Comparison of ENCODE assay signal across 9 cellular contexts in the genomic region with DNA sequence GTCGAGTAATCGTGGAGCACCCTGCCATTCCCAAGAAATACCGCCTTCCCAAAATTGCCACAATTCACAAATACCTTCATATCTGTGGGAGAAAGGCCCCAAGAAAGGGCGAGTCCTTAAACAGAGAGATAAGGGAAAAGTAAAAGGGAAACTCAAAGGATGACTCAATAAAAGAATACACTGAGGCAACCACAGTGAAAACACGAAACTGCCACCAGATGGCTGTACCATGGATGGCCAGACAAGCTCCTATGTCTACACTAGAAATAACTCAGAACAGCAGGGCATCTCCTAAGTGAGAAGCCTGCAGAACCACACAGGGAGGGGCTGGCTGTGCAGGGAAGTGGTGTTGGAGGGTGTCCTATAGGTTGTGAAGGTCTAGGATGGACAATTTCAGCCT. TPM values are rescaled to one million over a fixed set of nuclear protein-coding genes. Genes with fewer than 3 reads are reported as not detected.
DNase-seq lines count a peak whose midpoint lies in the region; ATAC-seq lines count a peak whose summit lies in the region.
"Had no signal": no experiment of that assay in that cellular context is flagged by ENCODE, and none has a peak within 500 bp of the region (broad histone marks: within the 10 kb centered on the region; RNA-seq: fewer than 3 reads in every experiment).

No MANE protein-coding gene starts in this region.

- ATAC-seq in HG02798 (IDR thresholded peaks at IDR 0.05; ENCODE audit: poor library complexity, unreplicated experiment), result peak; percentile 91
- peak; percentile 66 to 74 for ATAC-seq in stimulated activated naive B cell treated with anti-CD40 and anti-IgM and Interleukin-4, amounts not matched to agents 10 μg/mL and 1 μg/mL and 100 μg/mL, for 72 hours (replicated peaks)

- no peaks in the 10 kb centered on the region for H3K9me3 Mint-ChIP-seq in stimulated activated naive B cell treated with anti-CD40 and anti-IgM and Interleukin-4, amounts not matched to agents 10 μg/mL and 1 μg/mL and 100 μg/mL, for 72 hours

- DNase-seq in stimulated activated CD4-positive, alpha-beta T cell treated with anti-CD3 and anti-CD28 coated beads, Interleukin-15, amount 100 ng/mL, for 24 hours, result peak; percentile 48
- DNase-seq in stimulated activated CD4-positive, alpha-beta T cell treated with anti-CD3 and anti-CD28 coated beads, Interleukin-4, amount 100 ng/mL, for 1 hour, result no peak
- peak; percentile 43 for DNase-seq in SK-N-DZ (ENCODE audit: low spot score)
- no peak for DNase-seq in stimulated activated naive B cell treated with anti-CD40 and anti-IgM and Interleukin-4, amounts not matched to agents 10 μg/mL and 1 μg/mL and 100 μg/mL, for 72 hours
- DNase-seq in kidney glomerular epithelial cell (lab: John Stamatoyannopoulos, UW), result no peak
- DNase-seq in NCI-H510A treated with DMSO at 0.1 percent for 48 hours (lab: John Stamatoyannopoulos, UW), result no peak
- DNase-seq in NCI-H1694 treated with DMSO at 0.1 percent for 48 hours (lab: John Stamatoyannopoulos, UW), result no peak

- no peaks in the 10 kb centered on the region for H3K4me1 Mint-ChIP-seq in stimulated activated naive B cell treated with anti-CD40 and anti-IgM and Interleukin-4, amounts not matched to agents 10 μg/mL and 1 μg/mL and 100 μg/mL, for 72 hours

- no peaks in the 10 kb centered on the region for H3K36me3 Mint-ChIP-seq in stimulated activated naive B cell treated with anti-CD40 and anti-IgM and Interleukin-4, amounts not matched to agents 10 μg/mL and 1 μg/mL and 100 μg/mL, for 72 hours

- no peak overlapping the region for H3K27ac Mint-ChIP-seq in stimulated activated naive B cell treated with anti-CD40 and anti-IgM and Interleukin-4, amounts not matched to agents 10 μg/mL and 1 μg/mL and 100 μg/mL, for 72 hours
- H3K27ac Mint-ChIP-seq: progenitor cell of endocrine pancreas had no signal

- no peak overlapping the region for H3K4me3 Mint-ChIP-seq in stimulated activated naive B cell treated with anti-CD40 and anti-IgM and Interleukin-4, amounts not matched to agents 10 μg/mL and 1 μg/mL and 100 μg/mL, for 72 hours

- peaks cover 5 to 6% of the 10 kb centered on the region in 2 donors for H3K27me3 Mint-ChIP-seq in stimulated activated naive B cell treated with anti-CD40 and anti-IgM and Interleukin-4, amounts not matched to agents 10 μg/mL and 1 μg/mL and 100 μg/mL, for 72 hours
- H3K27me3 Mint-ChIP-seq: progenitor cell of endocrine pancreas had no signal

RNA-seq across cellular contexts. Expression of a gene that starts 25.0 kb away (rescaled TPM):
- polyA plus RNA-seq in SK-N-DZ (2014; cell fraction: cytosol; rRNA removed), result 16.5 and 20.8 TPM in 2 replicates
- 17.2 and 19.9 TPM in 2 replicates for polyA plus RNA-seq in SK-N-DZ (2014; cell fraction: nucleus; rRNA removed)

Comparison
In these comparisons a context has a peak if more than half of its experiments do, and no peak if none do; other contexts are left out.
1. DNase-seq: peak in stimulated activated CD4-positive, alpha-beta T cell treated with anti-CD3 and anti-CD28 coated beads, Interleukin-15, amount 100 ng/mL, for 24 hours (single experiment) and SK-N-DZ (single experiment); none in stimulated activated CD4-positive, alpha-beta T cell treated with anti-CD3 and anti-CD28 coated beads, Interleukin-4, amount 100 ng/mL, for 1 hour (single experiment), stimulated activated naive B cell treated with anti-CD40 and anti-IgM and Interleukin-4, amounts not matched to agents 10 μg/mL and 1 μg/mL and 100 μg/mL, for 72 hours (single experiment), kidney glomerular epithelial cell (single experiment), NCI-H510A treated with DMSO at 0.1 percent for 48 hours (single experiment) and NCI-H1694 treated with DMSO at 0.1 percent for 48 hours (single experiment).